In genomic region chr14:105503296-105503640, GRCh38 we compare ENCODE assay signal across 17 cellular contexts. TPM values are rescaled to one million over a fixed set of nuclear protein-coding genes. Genes with fewer than 3 reads are reported as not detected.
DNase-seq lines count a peak whose midpoint lies in the region; ATAC-seq lines count a peak whose summit lies in the region.
"Had no signal": no experiment of that assay in that cellular context is flagged by ENCODE, and none has a peak within 500 bp of the region (broad histone marks: within the 10 kb centered on the region; RNA-seq: fewer than 3 reads in every experiment).

No MANE protein-coding gene starts in this region.

- peak overlapping the region; percentile 41 for H3K27ac Mint-ChIP-seq in activated T-cell treated with anti-CD3 and anti-CD28 coated beads, Interleukin-2, amount 50 U/mL, for 24 hours
- H3K27ac Mint-ChIP-seq in IgD-negative memory B cell, result peak overlapping the region; percentile 59 to 93 (median 91)
- peak overlapping the region; percentile 26 for H3K27ac Mint-ChIP-seq in stimulated activated naive B cell treated with anti-CD40 and anti-IgM and Interleukin-4, amounts not matched to agents 10 μg/mL and 1 μg/mL and 100 μg/mL, for 72 hours
- H3K27ac Mint-ChIP-seq: HFFc6 had no signal

- no peaks in the 10 kb centered on the region for H3K4me1 Mint-ChIP-seq in activated T-cell treated with anti-CD3 and anti-CD28 coated beads, Interleukin-2, amount 50 U/mL, for 24 hours (ENCODE audit: low read depth)
- H3K4me1 Mint-ChIP-seq in IgD-negative memory B cell, result peaks cover 0 to 3% (median 0%) of the 10 kb centered on the region in 3 donors
- H3K4me1 Mint-ChIP-seq in stimulated activated naive B cell treated with anti-CD40 and anti-IgM and Interleukin-4, amounts not matched to agents 10 μg/mL and 1 μg/mL and 100 μg/mL, for 72 hours, result peaks cover 5 to 6% of the 10 kb centered on the region in 2 donors

- H3K36me3 Mint-ChIP-seq in activated T-cell treated with anti-CD3 and anti-CD28 coated beads, Interleukin-2, amount 50 U/mL, for 24 hours (ENCODE audit: low read depth), result peaks cover 8% of the 10 kb centered on the region
- peaks cover 1% of the 10 kb centered on the region for H3K36me3 Mint-ChIP-seq in IgD-negative memory B cell
- peaks cover 5 to 15% of the 10 kb centered on the region in 2 donors for H3K36me3 Mint-ChIP-seq in stimulated activated naive B cell treated with anti-CD40 and anti-IgM and Interleukin-4, amounts not matched to agents 10 μg/mL and 1 μg/mL and 100 μg/mL, for 72 hours

- H3K4me3 Mint-ChIP-seq in activated T-cell treated with anti-CD3 and anti-CD28 coated beads, Interleukin-2, amount 50 U/mL, for 24 hours, result no peak overlapping the region
- peak overlapping the region in 1 of 4 donors; percentile 35 for H3K4me3 Mint-ChIP-seq in IgD-negative memory B cell
- no peak overlapping the region for H3K4me3 Mint-ChIP-seq in stimulated activated naive B cell treated with anti-CD40 and anti-IgM and Interleukin-4, amounts not matched to agents 10 μg/mL and 1 μg/mL and 100 μg/mL, for 72 hours
- H3K4me3 Mint-ChIP-seq: HFFc6 had no signal

- peaks cover 7% of the 10 kb centered on the region for H3K27me3 Mint-ChIP-seq in activated T-cell treated with anti-CD3 and anti-CD28 coated beads, Interleukin-2, amount 50 U/mL, for 24 hours
- peaks cover 8% of the 10 kb centered on the region for H3K27me3 Mint-ChIP-seq in IgD-negative memory B cell
- peaks cover 14 to 22% of the 10 kb centered on the region in 2 donors for H3K27me3 Mint-ChIP-seq in stimulated activated naive B cell treated with anti-CD40 and anti-IgM and Interleukin-4, amounts not matched to agents 10 μg/mL and 1 μg/mL and 100 μg/mL, for 72 hours

- DNase-seq in activated T-cell treated with anti-CD3 and anti-CD28 coated beads, Interleukin-2, amount 50 U/mL, for 24 hours, result no peak
- no peak for DNase-seq in activated T-cell treated with anti-CD3 and anti-CD28 coated beads, Interleukin-2, amount 50 U/mL, for 1 hour
- no peak for DNase-seq in stimulated activated naive B cell treated with anti-CD40 and anti-IgM and Interleukin-4, amounts not matched to agents 10 μg/mL and 1 μg/mL and 100 μg/mL, for 72 hours
- DNase-seq in NK-92 treated with Interleukin-12 subunit alpha and Interleukin-12 subunit beta, amount 100 ng/mL, for 24 hours (lab: John Stamatoyannopoulos, UW), result no peak
- no peak for DNase-seq in COLO829 (ENCODE audit: low spot score)
- DNase-seq: C1 segment of cervical spinal cord, COR-L47, DMS153, HFFc6, KG1, NCI-H1417 treated with DMSO at 0.1 percent for 48 hours, NCI-H2029 treated with DMSO at 0.1 percent for 48 hours, NCI-H774 had no signal

- peak; percentile 3 for ATAC-seq in esophagus mucosa
- no peak for ATAC-seq in stimulated activated naive B cell treated with anti-CD40 and anti-IgM and Interleukin-4, amounts not matched to agents 10 μg/mL and 1 μg/mL and 100 μg/mL, for 72 hours (replicated peaks)
- no peak for ATAC-seq in HG03457 (IDR thresholded peaks at IDR 0.05; ENCODE audit: unreplicated experiment)

- H3K9me3 Mint-ChIP-seq in activated T-cell treated with anti-CD3 and anti-CD28 coated beads, Interleukin-2, amount 50 U/mL, for 24 hours, result no peaks in the 10 kb centered on the region
- peaks cover 0 to 1% (median 0%) of the 10 kb centered on the region in 3 donors for H3K9me3 Mint-ChIP-seq in IgD-negative memory B cell
- no peaks in the 10 kb centered on the region for H3K9me3 Mint-ChIP-seq in stimulated activated naive B cell treated with anti-CD40 and anti-IgM and Interleukin-4, amounts not matched to agents 10 μg/mL and 1 μg/mL and 100 μg/mL, for 72 hours
- H3K9me3 Mint-ChIP-seq: HFFc6 had no signal

RNA-seq across cellular contexts. Expression of gene TEDC1, which starts 12.2 kb away (rescaled TPM):
- 11.8 TPM for polyA plus RNA-seq in IgD-negative memory B cell
- total RNA-seq in esophagus mucosa, result 8.9 TPM

RNA-seq across cellular contexts. Expression of gene CRIP1, which starts 16.6 kb away (rescaled TPM):
- 1,925 TPM for polyA plus RNA-seq in IgD-negative memory B cell
- total RNA-seq in esophagus mucosa, result 42.6 TPM
- total RNA-seq: A172 had no signal

RNA-seq across cellular contexts. Expression of gene TMEM121, which starts 23.1 kb away (rescaled TPM):
- 5.5 TPM for polyA plus RNA-seq in IgD-negative memory B cell
- 0.48 TPM for total RNA-seq in esophagus mucosa

RNA-seq across cellular contexts. Expression of gene CRIP2, which starts 28.6 kb away (rescaled TPM):
- polyA plus RNA-seq in IgD-negative memory B cell, result 70.8 TPM
- total RNA-seq in esophagus mucosa, result 51.5 TPM

Comparison
In these comparisons a context has a peak if more than half of its experiments do, and no peak if none do; other contexts are left out.
1. H3K27ac Mint-ChIP-seq: peak in every context shown above with its lines; median percentile 91 in IgD-negative memory B cell; 41 in activated T-cell treated with anti-CD3 and anti-CD28 coated beads, Interleukin-2, amount 50 U/mL, for 24 hours; 26 in stimulated activated naive B cell treated with anti-CD40 and anti-IgM and Interleukin-4, amounts not matched to agents 10 μg/mL and 1 μg/mL and 100 μg/mL, for 72 hours.